In genomic region chr16:65548470-65548869, GRCh38 we compare ENCODE assay signal across 15 cellular contexts.
DNase-seq lines count a peak whose midpoint lies in the region; ATAC-seq, FAIRE-seq and TF ChIP-seq lines count a peak whose summit lies in the region.
"Had no signal": no experiment of that assay in that cellular context is flagged by ENCODE, and none has a peak within 500 bp of the region (broad histone marks: within the 10 kb centered on the region; RNA-seq: fewer than 3 reads in every experiment).

No MANE protein-coding gene starts in this region.

- peaks cover 27% of the 10 kb centered on the region for H3F3A ChIP-seq in smooth muscle cell (ENCODE audit: low read depth)

- 31% methylated on average over 2 of the region's 2 CpGs for WGBS in smooth muscle cell (ENCODE audit: low lambda C conversion rate)

- ATAC-seq in activated T-cell treated with anti-CD3 and anti-CD28 coated beads, Interleukin-2, amount 50 U/mL, for 4 hours: no peak
- no peak for ATAC-seq in GM21576 (IDR thresholded peaks at IDR 0.05; ENCODE audit: unreplicated experiment)
- ATAC-seq: activated CD4-positive, CD25-positive, alpha-beta regulatory T cell treated with anti-CD3 and anti-CD28 coated beads, Interleukin-2, amount 50 U/mL, for 24 hours had no signal

- H3K36me3 ChIP-seq in astrocyte (ENCODE audit: insufficient read depth, low read length) (no peaks in the 10 kb centered on the region), smooth muscle cell (ENCODE audit: low read depth) (no peaks in the 10 kb centered on the region)
- no peaks in the 10 kb centered on the region for H3K36me3 ChIP-seq in CD4-positive, alpha-beta memory T cell (ENCODE audit: insufficient read depth, low read length)
- H3K36me3 ChIP-seq: adrenal gland, left ventricle myocardium inferior, tibial artery had no signal

- FAIRE-seq in astrocyte (lab: Jason Lieb, UNC): no peak

- H3K36me3 Mint-ChIP-seq in activated T-cell treated with anti-CD3 and anti-CD28 coated beads, Interleukin-2, amount 50 U/mL, for 4 hours (ENCODE audit: insufficient read depth): no peaks in the 10 kb centered on the region
- no peaks in the 10 kb centered on the region for H3K36me3 Mint-ChIP-seq in astrocyte (ENCODE audit: low read depth, unreplicated experiment)
- no peaks in the 10 kb centered on the region for H3K36me3 Mint-ChIP-seq in CD4-positive, alpha-beta memory T cell

- H3K9ac ChIP-seq in astrocyte (ENCODE audit: low read length) (peak overlapping the region; percentile 74), smooth muscle cell (ENCODE audit: low read depth) (peak overlapping the region; percentile 75)

- DNase-seq in activated T-cell treated with anti-CD3 and anti-CD28 coated beads for 48 hours (ENCODE audit: low read depth) (peak; percentile 0), astrocyte (ENCODE audit: low read depth) (peak; percentile 36), iPS-NIHi11 (ENCODE audit: low spot score) (peak; percentile 37), smooth muscle cell (lab: John Stamatoyannopoulos, UW; ENCODE audit: unreplicated experiment) (no peak), H4 (ENCODE audit: low spot score) (no peak)
- no peak for DNase-seq in activated T-cell treated with anti-CD3 and anti-CD28 coated beads, Interleukin-2, amount 50 U/mL, for 4 hours
- no peak for DNase-seq in CD4-positive, alpha-beta memory T cell
- DNase-seq: adrenal gland, dorsolateral prefrontal cortex, left ventricle myocardium inferior, SW 1271, tibial artery had no signal

- intact Hi-C loops in CD4-positive, alpha-beta memory T cell (cut with micrococcal nuclease): no loop called here

- POLR2A ChIA-PET in CD4-positive, alpha-beta memory T cell (lab: Charles Lee; ENCODE audit: partially characterized antibody): no interaction called here

- CTCF ChIA-PET in CD4-positive, alpha-beta memory T cell (lab: Charles Lee; ENCODE audit: partially characterized antibody): no interaction called here

- H4K20me1 ChIP-seq in astrocyte (ENCODE audit: insufficient read depth, low read length): no peaks in the 10 kb centered on the region
- H4K20me1 ChIP-seq in smooth muscle cell (ENCODE audit: low read depth): no peaks in the 10 kb centered on the region

- H3K4me2 ChIP-seq in astrocyte (ENCODE audit: low read length) (peak overlapping the region; percentile 75), smooth muscle cell (peak overlapping the region; percentile 82)

- peak; percentile 21 for TF ChIP-seq CTCF in astrocyte (IDR thresholded peaks at IDR 0.05; ENCODE audit: insufficient read depth, low read depth, low read length)
- TF ChIP-seq CTCF in smooth muscle cell (IDR thresholded peaks at IDR 0.05; ENCODE audit: borderline replicate concordance, insufficient read depth, poor library complexity, severe bottlenecking): peak; percentile 37

- peaks cover 6% of the 10 kb centered on the region for H3K9me3 Mint-ChIP-seq in activated T-cell treated with anti-CD3 and anti-CD28 coated beads, Interleukin-2, amount 50 U/mL, for 4 hours
- H3K9me3 Mint-ChIP-seq in astrocyte (ENCODE audit: unreplicated experiment): peaks cover 8% of the 10 kb centered on the region
- peaks cover 0 to 19% (median 16%) of the 10 kb centered on the region in 8 donors for H3K9me3 Mint-ChIP-seq in CD4-positive, alpha-beta memory T cell

- H3K27ac Mint-ChIP-seq in astrocyte (ENCODE audit: unreplicated experiment): peak overlapping the region; percentile 97
- H3K27ac Mint-ChIP-seq in CD4-positive, alpha-beta memory T cell: no peak overlapping the region

- no peaks in the 10 kb centered on the region for H3K4me1 Mint-ChIP-seq in activated T-cell treated with anti-CD3 and anti-CD28 coated beads, Interleukin-2, amount 50 U/mL, for 4 hours (ENCODE audit: low read depth)
- peaks cover 45% of the 10 kb centered on the region for H3K4me1 Mint-ChIP-seq in astrocyte (ENCODE audit: low read depth, unreplicated experiment)
- no peaks in the 10 kb centered on the region for H3K4me1 Mint-ChIP-seq in CD4-positive, alpha-beta memory T cell

- H3K27me3 ChIP-seq in astrocyte (ENCODE audit: insufficient read depth, low read length) (no peaks in the 10 kb centered on the region), smooth muscle cell (ENCODE audit: low read depth) (no peaks in the 10 kb centered on the region)
- H3K27me3 ChIP-seq in CD4-positive, alpha-beta memory T cell (ENCODE audit: insufficient read depth, low read length): no peaks in the 10 kb centered on the region
- H3K27me3 ChIP-seq: adrenal gland, dorsolateral prefrontal cortex, tibial artery had no signal

- H3K27me3 Mint-ChIP-seq in activated T-cell treated with anti-CD3 and anti-CD28 coated beads, Interleukin-2, amount 50 U/mL, for 4 hours (ENCODE audit: low read depth): no peaks in the 10 kb centered on the region
- H3K27me3 Mint-ChIP-seq in astrocyte (ENCODE audit: low read depth, unreplicated experiment): no peaks in the 10 kb centered on the region
- no peaks in the 10 kb centered on the region for H3K27me3 Mint-ChIP-seq in CD4-positive, alpha-beta memory T cell

- H3K4me3 Mint-ChIP-seq in activated T-cell treated with anti-CD3 and anti-CD28 coated beads, Interleukin-2, amount 50 U/mL, for 4 hours: no peak overlapping the region
- H3K4me3 Mint-ChIP-seq in astrocyte (ENCODE audit: unreplicated experiment): no peak overlapping the region
- no peak overlapping the region for H3K4me3 Mint-ChIP-seq in CD4-positive, alpha-beta memory T cell

- H2AFZ ChIP-seq in astrocyte (ENCODE audit: low read depth, low read length) (peak overlapping the region; percentile 23), smooth muscle cell (ENCODE audit: low read depth) (no peak overlapping the region)

- H3K79me2 ChIP-seq in astrocyte (ENCODE audit: insufficient read depth, low read length) (no peaks in the 10 kb centered on the region), smooth muscle cell (ENCODE audit: low read depth) (no peaks in the 10 kb centered on the region)

- peak overlapping the region; percentile 90 for H3K27ac ChIP-seq in astrocyte (ENCODE audit: low read depth, low read length)
- H3K27ac ChIP-seq in smooth muscle cell (ENCODE audit: low read depth): peak overlapping the region; percentile 96
- no peak overlapping the region for H3K27ac ChIP-seq in CD4-positive, alpha-beta memory T cell (ENCODE audit: low read depth, low read length)
- H3K27ac ChIP-seq: 22Rv1, adrenal gland, dorsolateral prefrontal cortex, left ventricle myocardium inferior, tibial artery had no signal

- H3K4me3 ChIP-seq in astrocyte (ENCODE audit: insufficient read depth, low read depth, low read length) (peak overlapping the region; percentile 12), smooth muscle cell (peak overlapping the region; percentile 12)
- no peak overlapping the region for H3K4me3 ChIP-seq in CD4-positive, alpha-beta memory T cell (ENCODE audit: low read length in 2 of 2)
- H3K4me3 ChIP-seq: adrenal gland, dorsolateral prefrontal cortex, left ventricle myocardium inferior, tibial artery had no signal

- peaks cover 36% of the 10 kb centered on the region for H3K4me1 ChIP-seq in astrocyte (ENCODE audit: insufficient read depth, low read length)
- peaks cover 44% of the 10 kb centered on the region for H3K4me1 ChIP-seq in smooth muscle cell (ENCODE audit: low read depth)
- no peaks in the 10 kb centered on the region for H3K4me1 ChIP-seq in CD4-positive, alpha-beta memory T cell (ENCODE audit: insufficient read depth, low read length)
- H3K4me1 ChIP-seq: adrenal gland had no signal

- H3K9me3 ChIP-seq in astrocyte (ENCODE audit: insufficient read depth, low read depth, low read length) (no peaks in the 10 kb centered on the region), smooth muscle cell (replicated peaks; ENCODE audit: low read depth) (no peaks in the 10 kb centered on the region)
- no peaks in the 10 kb centered on the region for H3K9me3 ChIP-seq in CD4-positive, alpha-beta memory T cell (ENCODE audit: control insufficient read depth in 1 of 2, low read length in 2 of 2)
- H3K9me3 ChIP-seq: adrenal gland had no signal

Comparison
In these comparisons a context has a peak if more than half of its experiments do, and no peak if none do; other contexts are left out.
1. DNase-seq: peak in activated T-cell treated with anti-CD3 and anti-CD28 coated beads for 48 hours (single experiment), astrocyte (single experiment) and iPS-NIHi11 (single experiment); none in activated T-cell treated with anti-CD3 and anti-CD28 coated beads, Interleukin-2, amount 50 U/mL, for 4 hours (single experiment), smooth muscle cell (single experiment), H4 (single experiment) and CD4-positive, alpha-beta memory T cell (0 of 5).
2. H3K4me3 ChIP-seq: peak in astrocyte (single experiment) and smooth muscle cell (single experiment); none in CD4-positive, alpha-beta memory T cell (0 of 2).